ENCODE assay signal across 9 cellular contexts in genomic region chr10:14396441-14397048, GRCh38.
DNase-seq lines count a peak whose midpoint lies in the region; ATAC-seq and TF ChIP-seq lines count a peak whose summit lies in the region.
"Had no signal": no experiment of that assay in that cellular context is flagged by ENCODE, and none has a peak within 500 bp of the region (broad histone marks: within the 10 kb centered on the region; RNA-seq: fewer than 3 reads in every experiment).

No MANE protein-coding gene starts in this region.

- H3K4me2 ChIP-seq in hepatocyte: no peak overlapping the region

- peak; percentile 11 for ATAC-seq in Right ventricle myocardium inferior
- no peak for ATAC-seq in HG03135 (IDR thresholded peaks at IDR 0.05; ENCODE audit: unreplicated experiment)
- ATAC-seq in GM19467 (IDR thresholded peaks at IDR 0.05; ENCODE audit: unreplicated experiment): no peak

- H3K36me3 ChIP-seq in hepatocyte (replicated peaks; ENCODE audit: insufficient read depth, low read depth): no peaks in the 10 kb centered on the region

- TF ChIP-seq CTCF in hepatocyte (IDR thresholded peaks at IDR 0.05; ENCODE audit: poor library complexity): peak; percentile 17

- H3K4me1 ChIP-seq in hepatocyte (ENCODE audit: insufficient read depth): no peaks in the 10 kb centered on the region

- no peak overlapping the region for H3K27ac ChIP-seq in hepatocyte

- H2AFZ ChIP-seq in hepatocyte: no peak overlapping the region

- 89% methylated on average over 7 of the region's 7 CpGs for WGBS in hepatocyte (ENCODE audit: low lambda C conversion rate, missing lambda C conversion rate)

- CTCF ChIA-PET in activated naive CD4-positive, alpha-beta T cell treated with anti-CD3 and anti-CD28 coated beads, Interleukin-2, amount 10 ng/mL, durations not matched to agents 7 days and 5 days (lab: Charles Lee): no interaction called here

- H3K4me3 Mint-ChIP-seq in activated naive CD4-positive, alpha-beta T cell treated with anti-CD3 and anti-CD28 coated beads, Interleukin-2, amount 10 ng/mL, durations not matched to agents 7 days and 5 days: no peak overlapping the region

- no peak overlapping the region for H3K4me3 ChIP-seq in hepatocyte

- no peaks in the 10 kb centered on the region for H3K9me3 ChIP-seq in hepatocyte (ENCODE audit: low read depth)

- intact Hi-C loops in Right ventricle myocardium inferior (cut with DNase I) (no loop called here), cardiac septum (cut with DNase I) (loop anchor here (2.0 to 10.0 kb wide), 2 partner anchors 54 to 78 kb away; no protein-coding TSS in a partner anchor)

- no peaks in the 10 kb centered on the region for H4K20me1 ChIP-seq in hepatocyte (ENCODE audit: insufficient read depth, poor library complexity, severe bottlenecking)

- no peak for DNase-seq in Right ventricle myocardium inferior (ENCODE audit: missing footprints)
- no peak for DNase-seq in cardiac septum (ENCODE audit: low spot score)
- DNase-seq in amniotic epithelial cell (ENCODE audit: low read depth): peak; percentile 41
- DNase-seq in hepatocyte (ENCODE audit: low spot score): no peak
- DNase-seq in activated naive CD4-positive, alpha-beta T cell treated with anti-CD3 and anti-CD28 coated beads, Interleukin-2, amount 10 ng/mL, durations not matched to agents 7 days and 5 days: no peak
- no peak for DNase-seq in AML-193 (lab: John Stamatoyannopoulos, UW)
- DNase-seq: NCI-H187 had no signal

- peaks cover 18% of the 10 kb centered on the region for H3K9me3 Mint-ChIP-seq in activated naive CD4-positive, alpha-beta T cell treated with anti-CD3 and anti-CD28 coated beads, Interleukin-2, amount 10 ng/mL, durations not matched to agents 7 days and 5 days

- peaks cover 42% of the 10 kb centered on the region for H3K27me3 Mint-ChIP-seq in activated naive CD4-positive, alpha-beta T cell treated with anti-CD3 and anti-CD28 coated beads, Interleukin-2, amount 10 ng/mL, durations not matched to agents 7 days and 5 days

- no peak overlapping the region for H3K27ac Mint-ChIP-seq in activated naive CD4-positive, alpha-beta T cell treated with anti-CD3 and anti-CD28 coated beads, Interleukin-2, amount 10 ng/mL, durations not matched to agents 7 days and 5 days

- H3K9me2 ChIP-seq in hepatocyte (replicated peaks; ENCODE audit: insufficient read depth): no peaks in the 10 kb centered on the region

- H3K27me3 ChIP-seq in hepatocyte: no peaks in the 10 kb centered on the region

- peaks cover 2% of the 10 kb centered on the region for H3K36me3 Mint-ChIP-seq in activated naive CD4-positive, alpha-beta T cell treated with anti-CD3 and anti-CD28 coated beads, Interleukin-2, amount 10 ng/mL, durations not matched to agents 7 days and 5 days

- H3K79me2 ChIP-seq in hepatocyte: no peaks in the 10 kb centered on the region

- peaks cover 2% of the 10 kb centered on the region for H3K4me1 Mint-ChIP-seq in activated naive CD4-positive, alpha-beta T cell treated with anti-CD3 and anti-CD28 coated beads, Interleukin-2, amount 10 ng/mL, durations not matched to agents 7 days and 5 days
